In the genomic region with DNA sequence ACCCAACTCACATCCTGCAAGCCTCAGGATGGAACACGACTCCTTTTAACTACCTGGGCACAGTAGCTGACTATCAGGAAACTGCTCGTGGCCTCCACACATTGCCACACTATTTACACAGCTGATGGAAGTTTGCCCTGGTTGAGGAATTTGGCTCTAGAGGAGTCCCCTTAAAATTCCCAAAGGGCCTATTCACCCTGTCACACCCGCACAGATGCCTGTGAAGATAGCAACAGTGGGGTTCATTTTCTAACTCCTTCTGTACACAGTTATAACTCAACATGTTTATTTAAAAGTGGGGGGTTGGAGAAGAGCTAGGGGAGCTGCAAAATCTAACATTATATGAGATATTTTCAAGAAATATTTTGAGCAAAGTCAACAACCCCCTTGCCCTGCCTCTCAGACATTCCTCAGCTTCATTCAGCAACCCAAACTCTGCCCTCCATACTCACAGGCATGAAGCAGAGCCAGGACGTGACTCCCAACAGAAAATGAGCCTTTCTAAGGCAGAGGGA, we compare ENCODE assay signal across 13 cellular contexts. TPM values are rescaled to one million over a fixed set of nuclear protein-coding genes. Genes with fewer than 3 reads are reported as not detected.
A peak's percentile ranks its signal among the peaks of the same experiment; 100 is the strongest.
DNase-seq lines count a peak whose midpoint lies in the region; ATAC-seq and TF ChIP-seq lines count a peak whose summit lies in the region.
"Had no signal": no experiment of that assay in that cellular context is flagged by ENCODE, and none has a peak within 500 bp of the region (broad histone marks: within the 10 kb centered on the region; RNA-seq: fewer than 3 reads in every experiment).

No MANE protein-coding gene starts in this region.

- peak; percentile 87 for ATAC-seq in PC-3
- no peak for ATAC-seq in stimulated activated naive CD8-positive, alpha-beta T cell treated with anti-CD3 and anti-CD28 coated beads, Interleukin-15, amount 100 ng/mL, for 72 hours

- no peaks in the 10 kb centered on the region for H3K9me3 ChIP-seq in PC-3 (ENCODE audit: low read length)
- H3K9me3 ChIP-seq: testis had no signal

- H3K36me3 ChIP-seq in PC-3 (ENCODE audit: low read depth, low read length) = no peaks in the 10 kb centered on the region

- no peak overlapping the region for H3K9ac ChIP-seq in PC-3 (ENCODE audit: low read length)

- H3K4me3 ChIP-seq in PC-3 (ENCODE audit: low read length) = peak overlapping the region; percentile 25; the same call in 1 of the 2 replicates
- no peak overlapping the region for H3K4me3 ChIP-seq in fibroblast of mammary gland (ENCODE audit: control insufficient read depth, low read depth, low read length)
- H3K4me3 ChIP-seq: dorsolateral prefrontal cortex, testis had no signal

- peaks cover 55% of the 10 kb centered on the region for H3K4me1 ChIP-seq in PC-3 (ENCODE audit: insufficient read depth, low read length)
- H3K4me1 ChIP-seq: testis had no signal

- H3K27ac Mint-ChIP-seq in Calu3 (ENCODE audit: unreplicated experiment) = no peak overlapping the region
- H3K27ac Mint-ChIP-seq in stimulated activated naive CD8-positive, alpha-beta T cell treated with anti-CD3 and anti-CD28 coated beads, Interleukin-15, amount 100 ng/mL, for 72 hours = no peak overlapping the region
- H3K27ac Mint-ChIP-seq in activated T-cell treated with anti-CD3 and anti-CD28 coated beads, Interleukin-2, amount 50 U/mL, for 24 hours = no peak overlapping the region

- no peaks in the 10 kb centered on the region for H3K27me3 Mint-ChIP-seq in Calu3 (ENCODE audit: unreplicated experiment)
- peaks cover 10% of the 10 kb centered on the region for H3K27me3 Mint-ChIP-seq in stimulated activated naive CD8-positive, alpha-beta T cell treated with anti-CD3 and anti-CD28 coated beads, Interleukin-15, amount 100 ng/mL, for 72 hours
- peaks cover 33% of the 10 kb centered on the region for H3K27me3 Mint-ChIP-seq in activated T-cell treated with anti-CD3 and anti-CD28 coated beads, Interleukin-2, amount 50 U/mL, for 24 hours

- H3K9me3 Mint-ChIP-seq in Calu3 (ENCODE audit: low read depth, unreplicated experiment) = no peaks in the 10 kb centered on the region
- peaks cover 0 to 5% of the 10 kb centered on the region in 2 donors for H3K9me3 Mint-ChIP-seq in stimulated activated naive CD8-positive, alpha-beta T cell treated with anti-CD3 and anti-CD28 coated beads, Interleukin-15, amount 100 ng/mL, for 72 hours
- H3K9me3 Mint-ChIP-seq in activated T-cell treated with anti-CD3 and anti-CD28 coated beads, Interleukin-2, amount 50 U/mL, for 24 hours = no peaks in the 10 kb centered on the region

- POLR2A ChIA-PET in PC-3 (lab: Charles Lee; ENCODE audit: unreplicated experiment) = interaction anchor here (0.6 to 1.4 kb wide), 7 partner anchors 32 to 342 kb away, joined by 3 to 14 read pairs (median 7); partner anchors contain the start of gene DDAH1

- no peaks in the 10 kb centered on the region for H4K20me1 ChIP-seq in PC-3 (ENCODE audit: low read length)

- H2AFZ ChIP-seq in PC-3 (ENCODE audit: low read length) = peak overlapping the region; percentile 14; the same call in 1 of the 2 replicates

- peak overlapping the region; percentile 70 for H3K4me2 ChIP-seq in PC-3 (ENCODE audit: low read length)

- H3K27ac ChIP-seq in PC-3 (ENCODE audit: low read length) = peak overlapping the region; percentile 52
- H3K27ac ChIP-seq: testis had no signal

- intact Hi-C loops in Calu3 (cut with micrococcal nuclease; ENCODE audit: unreplicated experiment) = no loop called here
- intact Hi-C loops in PC-3 (cut with micrococcal nuclease) = loop anchor here (1.0 to 2.0 kb wide), 6 partner anchors 18 to 306 kb away; no protein-coding TSS in a partner anchor

- DNase-seq in Calu3 (peak; percentile 28), PC-3 (peak; percentile 99), fibroblast of mammary gland (ENCODE audit: low read depth) (peak; percentile 53), non-pigmented ciliary epithelial cell (ENCODE audit: low read depth) (peak; percentile 38), NOMO-1 treated with DMSO at 0.1 percent for 48 hours (lab: John Stamatoyannopoulos, UW; ENCODE audit: unreplicated experiment) (no peak)
- no peak for DNase-seq in stimulated activated naive CD8-positive, alpha-beta T cell treated with anti-CD3 and anti-CD28 coated beads, Interleukin-15, amount 100 ng/mL, for 72 hours
- no peak for DNase-seq in activated T-cell treated with anti-CD3 and anti-CD28 coated beads, Interleukin-2, amount 50 U/mL, for 24 hours
- no peak for DNase-seq in stimulated activated CD4-positive, alpha-beta T cell treated with anti-CD3 and anti-CD28 coated beads, Interleukin-2, amount 100 ng/mL, for 24 hours
- DNase-seq: dorsolateral prefrontal cortex, kidney, NCI-H2081, T-helper 2 cell, testis had no signal

- BruUV-seq in Calu3 (replicated peaks; lab: Mats Ljungman, UMichigan) (no TSS peak), PC-3 (replicated peaks; lab: Mats Ljungman, UMichigan) (no TSS peak)

- H3K9me2 ChIP-seq in PC-3 (replicated peaks; ENCODE audit: low read length) = no peaks in the 10 kb centered on the region

- no peaks in the 10 kb centered on the region for H3K36me3 Mint-ChIP-seq in Calu3 (ENCODE audit: insufficient read depth, unreplicated experiment)
- no peaks in the 10 kb centered on the region for H3K36me3 Mint-ChIP-seq in activated T-cell treated with anti-CD3 and anti-CD28 coated beads, Interleukin-2, amount 50 U/mL, for 24 hours (ENCODE audit: low read depth)

- peaks cover 22% of the 10 kb centered on the region for H3K4me1 Mint-ChIP-seq in Calu3 (ENCODE audit: low read depth, unreplicated experiment)
- H3K4me1 Mint-ChIP-seq in stimulated activated naive CD8-positive, alpha-beta T cell treated with anti-CD3 and anti-CD28 coated beads, Interleukin-15, amount 100 ng/mL, for 72 hours = no peaks in the 10 kb centered on the region
- no peaks in the 10 kb centered on the region for H3K4me1 Mint-ChIP-seq in activated T-cell treated with anti-CD3 and anti-CD28 coated beads, Interleukin-2, amount 50 U/mL, for 24 hours (ENCODE audit: low read depth)

- H3K4me3 Mint-ChIP-seq in Calu3 (ENCODE audit: low read depth, unreplicated experiment) = no peak overlapping the region
- H3K4me3 Mint-ChIP-seq in stimulated activated naive CD8-positive, alpha-beta T cell treated with anti-CD3 and anti-CD28 coated beads, Interleukin-15, amount 100 ng/mL, for 72 hours = no peak overlapping the region
- H3K4me3 Mint-ChIP-seq in activated T-cell treated with anti-CD3 and anti-CD28 coated beads, Interleukin-2, amount 50 U/mL, for 24 hours = no peak overlapping the region

- CTCF ChIA-PET in Calu3 (lab: Charles Lee) = no interaction called here
- CTCF ChIA-PET in PC-3 (lab: Charles Lee) = interaction anchor here (0.8 kb wide), 1 partner anchor 36 kb away, joined by 4 read pairs; no protein-coding TSS in a partner anchor

- H3K79me2 ChIP-seq in PC-3 (ENCODE audit: low read length) = no peaks in the 10 kb centered on the region

- no peak for TF ChIP-seq CTCF in Calu3 (IDR thresholded peaks at IDR 0.05; ENCODE audit: unreplicated experiment)
- no peak for TF ChIP-seq CTCF in PC-3 (conservative IDR thresholded peaks at IDR 0.05; ENCODE audit: low read depth, low read length)
- no peak for TF ChIP-seq CTCF in fibroblast of mammary gland (conservative IDR thresholded peaks at IDR 0.05; ENCODE audit: control insufficient read depth, insufficient read depth, low read depth, low read length)

- H3K27me3 ChIP-seq in PC-3 (ENCODE audit: low read length) = no peaks in the 10 kb centered on the region
- H3K27me3 ChIP-seq: dorsolateral prefrontal cortex, testis had no signal

- H3F3A ChIP-seq in PC-3 (ENCODE audit: low read length, unreplicated experiment) = no peaks in the 10 kb centered on the region

RNA-seq across cellular contexts. Expression of gene CCN1, which starts 35.8 kb away (rescaled TPM):
- 148 and 210 TPM in 2 replicates for total RNA-seq in Calu3 (2022)
- total RNA-seq in PC-3 (2014; rRNA removed) = 85.4 and 123 TPM in 2 replicates

Comparison
In these comparisons a context has a peak if more than half of its experiments do, and no peak if none do; other contexts are left out.
1. DNase-seq: peak in Calu3 (single experiment), PC-3 (single experiment), fibroblast of mammary gland (single experiment) and non-pigmented ciliary epithelial cell (single experiment); none in stimulated activated naive CD8-positive, alpha-beta T cell treated with anti-CD3 and anti-CD28 coated beads, Interleukin-15, amount 100 ng/mL, for 72 hours (0 of 2), activated T-cell treated with anti-CD3 and anti-CD28 coated beads, Interleukin-2, amount 50 U/mL, for 24 hours (single experiment), NOMO-1 treated with DMSO at 0.1 percent for 48 hours (single experiment) and stimulated activated CD4-positive, alpha-beta T cell treated with anti-CD3 and anti-CD28 coated beads, Interleukin-2, amount 100 ng/mL, for 24 hours (0 of 2).